In genomic region chr15:51621917-51622268, GRCh38 we compare ENCODE assay signal across 8 cellular contexts. TPM values are rescaled to one million over a fixed set of nuclear protein-coding genes. Genes with fewer than 3 reads are reported as not detected.
DNase-seq lines count a peak whose midpoint lies in the region; ATAC-seq and TF ChIP-seq lines count a peak whose summit lies in the region.

No MANE protein-coding gene starts in this region.

- H3K27me3 Mint-ChIP-seq in activated T-cell treated with anti-CD3 and anti-CD28 coated beads, Interleukin-2, amount 50 U/mL, for 24 hours: peaks cover 12% of the 10 kb centered on the region

- TF ChIP-seq POLR2A in esophagus squamous epithelium (IDR thresholded peaks at IDR 0.05) (no peak), suprapubic skin (IDR thresholded peaks at IDR 0.05) (no peak)

- H3K27me3 ChIP-seq in esophagus squamous epithelium: no peaks in the 10 kb centered on the region
- H3K27me3 ChIP-seq in mucosa of stomach (ENCODE audit: control insufficient read depth, insufficient read depth, low read length): no peaks in the 10 kb centered on the region
- no peaks in the 10 kb centered on the region for H3K27me3 ChIP-seq in suprapubic skin

- ATAC-seq in HG02571 (IDR thresholded peaks at IDR 0.05; ENCODE audit: unreplicated experiment): peak; percentile 49

- TF ChIP-seq CTCF in esophagus squamous epithelium (IDR thresholded peaks at IDR 0.05): peak in 1 of 6 experiments; percentile 10
- TF ChIP-seq CTCF in suprapubic skin (IDR thresholded peaks at IDR 0.05): no peak

- peak overlapping the region; percentile 61 for H3K9ac ChIP-seq in mucosa of stomach (ENCODE audit: low read length)

- H3K36me3 ChIP-seq in esophagus squamous epithelium (no peaks in the 10 kb centered on the region), mucosa of stomach (ENCODE audit: control insufficient read depth, insufficient read depth, low read length) (no peaks in the 10 kb centered on the region), suprapubic skin (no peaks in the 10 kb centered on the region)

- WGBS in esophagus squamous epithelium, 2 donors: 0% methylated on average over 6 to 13 of the region's 21 CpGs
- 2% methylated on average over 14 of the region's 21 CpGs for WGBS in suprapubic skin

- intact Hi-C loops in esophagus squamous epithelium (cut with DNase I): no loop called here

- peaks cover 17% of the 10 kb centered on the region for H3K4me1 Mint-ChIP-seq in activated T-cell treated with anti-CD3 and anti-CD28 coated beads, Interleukin-2, amount 50 U/mL, for 24 hours (ENCODE audit: low read depth)

- H3K9me3 Mint-ChIP-seq in activated T-cell treated with anti-CD3 and anti-CD28 coated beads, Interleukin-2, amount 50 U/mL, for 24 hours: no peaks in the 10 kb centered on the region

- peaks cover 2% of the 10 kb centered on the region for H3K36me3 Mint-ChIP-seq in activated T-cell treated with anti-CD3 and anti-CD28 coated beads, Interleukin-2, amount 50 U/mL, for 24 hours (ENCODE audit: low read depth)

- H3K9me3 ChIP-seq in esophagus squamous epithelium (no peaks in the 10 kb centered on the region), mucosa of stomach (ENCODE audit: control insufficient read depth, low read length) (no peaks in the 10 kb centered on the region), suprapubic skin (no peaks in the 10 kb centered on the region)

- H3K4me3 ChIP-seq in esophagus squamous epithelium (peak overlapping the region; percentile 82 to 94 (median 84)), mucosa of stomach (ENCODE audit: low read length) (peak overlapping the region; percentile 52), suprapubic skin (peak overlapping the region; percentile 87)

- no peak for TF ChIP-seq EP300 in suprapubic skin (IDR thresholded peaks at IDR 0.05)

- H3K27ac ChIP-seq in esophagus squamous epithelium (peak overlapping the region; percentile 77 to 90 (median 82)), suprapubic skin (peak overlapping the region; percentile 79)

- peaks cover 0 to 30% (median 5%) of the 10 kb centered on the region in 3 donors for H3K4me1 ChIP-seq in esophagus squamous epithelium
- H3K4me1 ChIP-seq in mucosa of stomach (ENCODE audit: control insufficient read depth, insufficient read depth, low read length): peaks cover 16% of the 10 kb centered on the region
- H3K4me1 ChIP-seq in suprapubic skin: peaks cover 18% of the 10 kb centered on the region

- H3K4me3 Mint-ChIP-seq in activated T-cell treated with anti-CD3 and anti-CD28 coated beads, Interleukin-2, amount 50 U/mL, for 24 hours: peak overlapping the region; percentile 83

- DNase-seq in SHP77 (lab: John Stamatoyannopoulos, UW) (peak; percentile 38 to 64), SHP77 treated with DMSO at 0.1 percent for 48 hours (lab: John Stamatoyannopoulos, UW) (no peak), NCI-H146 (lab: John Stamatoyannopoulos, UW) (peak; percentile 56), esophagus squamous epithelium (lab: John Stamatoyannopoulos, UW) (no peak), suprapubic skin (ENCODE audit: low spot score in 2 of 2) (peak; percentile 74 to 83)
- no peak for DNase-seq in activated T-cell treated with anti-CD3 and anti-CD28 coated beads, Interleukin-2, amount 50 U/mL, for 24 hours

- H3K27ac Mint-ChIP-seq in activated T-cell treated with anti-CD3 and anti-CD28 coated beads, Interleukin-2, amount 50 U/mL, for 24 hours: peak overlapping the region; percentile 61

RNA-seq across cellular contexts. Expression of gene DMXL2, which starts 0.7 kb away (rescaled TPM):
- total RNA-seq in esophagus squamous epithelium (10 to 100 TPM in 2 of 4 donors, 1 to 10 TPM in 2; 6.9 to 15.1 (median 11.7) TPM), suprapubic skin (10 to 100 TPM in 2 of 4 donors, 1 to 10 TPM in 2; 4.1 to 32.9 (median 8.3) TPM)

RNA-seq across cellular contexts. Expression of gene SCG3, which starts 59.4 kb away (rescaled TPM):
- under 1 TPM in 1 of 4 donors, not detected in 3; 0.38 TPM for total RNA-seq in esophagus squamous epithelium
- not detected for total RNA-seq in suprapubic skin

Comparison
In these comparisons a context has a peak if more than half of its experiments do, and no peak if none do; other contexts are left out.
1. DNase-seq: peak in SHP77 (2 of 2), NCI-H146 (single experiment) and suprapubic skin (2 of 2); none in SHP77 treated with DMSO at 0.1 percent for 48 hours (single experiment), activated T-cell treated with anti-CD3 and anti-CD28 coated beads, Interleukin-2, amount 50 U/mL, for 24 hours (single experiment) and esophagus squamous epithelium (single experiment).
2. Peak in every context shown above with its lines, with median percentiles within 50 percentile points of each other: H3K4me3 ChIP-seq.